In the genomic region with DNA sequence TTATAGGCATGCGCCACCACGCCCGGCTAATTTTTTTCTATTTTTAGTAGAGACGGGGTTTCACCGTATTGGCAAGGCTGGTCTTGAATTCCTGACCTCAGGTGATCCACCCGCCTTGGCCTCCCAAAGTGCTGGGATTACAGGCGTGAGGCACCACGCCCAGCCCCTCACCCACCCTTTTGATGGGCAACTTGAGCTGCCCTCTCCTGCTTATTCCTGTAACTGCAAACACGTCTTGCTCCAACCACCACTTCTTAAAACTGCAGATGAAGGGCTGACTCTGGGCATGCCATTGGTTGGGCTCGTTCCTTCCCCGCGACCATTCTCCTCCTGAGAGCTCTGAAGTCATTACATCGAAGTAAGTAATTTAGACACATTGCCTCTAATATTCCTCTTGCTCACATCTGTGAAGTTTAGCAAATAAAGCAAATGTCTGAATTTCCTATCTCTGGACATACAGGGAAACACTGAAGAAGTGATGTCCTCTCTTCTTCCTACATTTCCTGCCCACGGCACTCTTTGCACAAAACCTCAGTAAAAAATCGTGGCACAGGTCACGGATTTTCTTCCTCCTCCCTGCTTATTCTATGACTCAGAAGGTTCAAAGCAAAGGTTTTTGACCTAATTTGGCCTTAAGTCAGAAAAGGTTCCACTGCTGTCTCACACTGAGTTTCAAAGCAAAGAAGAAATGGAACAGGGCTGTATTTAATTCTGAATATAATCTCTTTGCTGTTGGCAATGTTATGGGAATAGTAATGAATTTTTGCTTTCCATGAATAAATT, we compare ENCODE assay signal across 13 cellular contexts.
DNase-seq lines count a peak whose midpoint lies in the region; ATAC-seq and TF ChIP-seq lines count a peak whose summit lies in the region.
"Had no signal": no experiment of that assay in that cellular context is flagged by ENCODE, and none has a peak within 500 bp of the region (broad histone marks: within the 10 kb centered on the region; RNA-seq: fewer than 3 reads in every experiment).

No MANE protein-coding gene starts in this region.

- H2AK5ac ChIP-seq in mesendoderm (ENCODE audit: low read length) = no peak overlapping the region

- peak; percentile 84 for ATAC-seq in PC-3
- ATAC-seq: naive thymus-derived CD4-positive, alpha-beta T cell; sciatic nerve had no signal

- no peaks in the 10 kb centered on the region for H3K27me3 Mint-ChIP-seq in mesothelial cell of epicardium (ENCODE audit: low read depth)
- no peaks in the 10 kb centered on the region for H3K27me3 Mint-ChIP-seq in activated CD4-positive, alpha-beta memory T cell treated with anti-CD3 and anti-CD28 coated beads, Interleukin-2, amount 10 ng/mL, durations not matched to agents 7 days and 5 days
- H3K27me3 Mint-ChIP-seq: CD4-positive, alpha-beta T cell; naive thymus-derived CD4-positive, alpha-beta T cell had no signal

- H3K4me1 ChIP-seq in PC-3 (ENCODE audit: insufficient read depth, low read length) (peaks cover 21% of the 10 kb centered on the region), mesendoderm (ENCODE audit: control insufficient read depth, low read depth, low read length) (no peaks in the 10 kb centered on the region)

- TF ChIP-seq CTCF in PC-3 (conservative IDR thresholded peaks at IDR 0.05; ENCODE audit: low read depth, low read length) = no peak
- no peak for TF ChIP-seq CTCF in choroid plexus epithelial cell (conservative IDR thresholded peaks at IDR 0.05; ENCODE audit: low read depth, low read length)
- no peak for TF ChIP-seq CTCF in mesothelial cell of epicardium (IDR thresholded peaks at IDR 0.05; ENCODE audit: unreplicated experiment)

- POLR2A ChIA-PET in PC-3 (lab: Charles Lee; ENCODE audit: unreplicated experiment) = no interaction called here
- POLR2A ChIA-PET in activated CD4-positive, alpha-beta memory T cell treated with anti-CD3 and anti-CD28 coated beads, Interleukin-2, amount 10 ng/mL, durations not matched to agents 7 days and 5 days (lab: Charles Lee) = no interaction called here

- no peak overlapping the region for H3K4me3 Mint-ChIP-seq in mesothelial cell of epicardium
- no peak overlapping the region for H3K4me3 Mint-ChIP-seq in activated CD4-positive, alpha-beta memory T cell treated with anti-CD3 and anti-CD28 coated beads, Interleukin-2, amount 10 ng/mL, durations not matched to agents 7 days and 5 days
- H3K4me3 Mint-ChIP-seq: activated naive CD4-positive, alpha-beta T cell treated with anti-CD3 and anti-CD28 coated beads for 36 hours; CD4-positive, alpha-beta T cell; naive thymus-derived CD4-positive, alpha-beta T cell had no signal

- H3K4me3 ChIP-seq in PC-3 (ENCODE audit: low read length) = peak overlapping the region; percentile 7; the same call in 1 of the 2 replicates
- no peak overlapping the region for H3K4me3 ChIP-seq in choroid plexus epithelial cell (ENCODE audit: low read depth, low read length)
- H3K4me3 ChIP-seq in mesendoderm (ENCODE audit: low read length) = no peak overlapping the region

- peak overlapping the region; percentile 68 for H3K4me2 ChIP-seq in PC-3 (ENCODE audit: low read length)
- H3K4me2 ChIP-seq in mesendoderm (ENCODE audit: low read length) = no peak overlapping the region

- no peak overlapping the region for H3K56ac ChIP-seq in mesendoderm (ENCODE audit: low read length)

- no peaks in the 10 kb centered on the region for H3K36me3 ChIP-seq in PC-3 (ENCODE audit: low read depth, low read length)
- no peaks in the 10 kb centered on the region for H3K36me3 ChIP-seq in mesendoderm (ENCODE audit: control insufficient read depth, insufficient read depth, low read length)

- no peak overlapping the region for H4K8ac ChIP-seq in mesendoderm (ENCODE audit: low read depth, low read length)

- CTCF ChIA-PET in PC-3 (lab: Charles Lee) = interaction anchor here (0.7 kb wide), 1 partner anchor 45 kb away, joined by 3 read pairs; no protein-coding TSS in a partner anchor
- CTCF ChIA-PET in activated CD4-positive, alpha-beta memory T cell treated with anti-CD3 and anti-CD28 coated beads, Interleukin-2, amount 10 ng/mL, durations not matched to agents 7 days and 5 days (lab: Charles Lee) = no interaction called here

- no CpG with 5 or more reads among the region's 16 CpGs for WGBS in mesendoderm (ENCODE audit: extremely low coverage, insufficient coverage, low lambda C conversion rate)

- H3K79me2 ChIP-seq in PC-3 (ENCODE audit: low read length) (no peaks in the 10 kb centered on the region), mesendoderm (ENCODE audit: control insufficient read depth, insufficient read depth, low read length) (no peaks in the 10 kb centered on the region)

- H3K27me3 ChIP-seq in PC-3 (ENCODE audit: low read length) (no peaks in the 10 kb centered on the region), mesendoderm (ENCODE audit: insufficient read depth, low read length, poor library complexity) (no peaks in the 10 kb centered on the region)

- no peak overlapping the region for H2BK5ac ChIP-seq in mesendoderm (ENCODE audit: low read length)

- H2BK15ac ChIP-seq in mesendoderm (replicated peaks; ENCODE audit: low read depth) = no peak overlapping the region

- H3K79me1 ChIP-seq in mesendoderm (ENCODE audit: low read length) = no peaks in the 10 kb centered on the region

- H3K27ac ChIP-seq in PC-3 (ENCODE audit: low read length) = peak overlapping the region; percentile 14
- no peak overlapping the region for H3K27ac ChIP-seq in mesendoderm (ENCODE audit: low read depth, low read length)

- no peaks in the 10 kb centered on the region for H3K36me3 Mint-ChIP-seq in mesothelial cell of epicardium
- no peaks in the 10 kb centered on the region for H3K36me3 Mint-ChIP-seq in activated CD4-positive, alpha-beta memory T cell treated with anti-CD3 and anti-CD28 coated beads, Interleukin-2, amount 10 ng/mL, durations not matched to agents 7 days and 5 days (ENCODE audit: low read depth)

- no peaks in the 10 kb centered on the region for H3K9me2 ChIP-seq in PC-3 (replicated peaks; ENCODE audit: low read length)

- no peaks in the 10 kb centered on the region for H3K9me3 ChIP-seq in PC-3 (ENCODE audit: low read length)

- DNase-seq in ELF-1 (ENCODE audit: low read depth, low spot score) (peak; percentile 80), PC-3 (peak; percentile 77), choroid plexus epithelial cell (ENCODE audit: low read depth) (peak; percentile 58), mesendoderm (peak; percentile 47), mesothelial cell of epicardium (ENCODE audit: low spot score in 2 of 2, unreplicated experiment in 2 of 2) (no peak), ACHN (no peak)
- no peak for DNase-seq in activated CD4-positive, CD25-positive, alpha-beta regulatory T cell (lab: John Stamatoyannopoulos, UW)
- DNase-seq in activated CD4-positive, alpha-beta memory T cell treated with anti-CD3 and anti-CD28 coated beads, Interleukin-2, amount 10 ng/mL, durations not matched to agents 7 days and 5 days = no peak
- DNase-seq: activated naive CD4-positive, alpha-beta T cell treated with anti-CD3 and anti-CD28 coated beads for 36 hours; CD4-positive, alpha-beta T cell; cortex of kidney; naive thymus-derived CD4-positive, alpha-beta T cell had no signal

- no peaks in the 10 kb centered on the region for H3F3A ChIP-seq in PC-3 (ENCODE audit: low read length, unreplicated experiment)

- BruUV-seq in PC-3 (replicated peaks; lab: Mats Ljungman, UMichigan) = no TSS peak

- no peak overlapping the region for H3K4ac ChIP-seq in mesendoderm (ENCODE audit: low read depth, low read length)

- H4K5ac ChIP-seq in mesendoderm (ENCODE audit: low read length) = no peak overlapping the region

- H4K20me1 ChIP-seq in PC-3 (ENCODE audit: low read length) = no peaks in the 10 kb centered on the region

- no peak overlapping the region for H2AFZ ChIP-seq in PC-3 (ENCODE audit: low read length)

- no peak overlapping the region for H3K9ac ChIP-seq in PC-3 (ENCODE audit: low read length)
- H3K9ac ChIP-seq in mesendoderm (ENCODE audit: low read length) = no peak overlapping the region

- no peaks in the 10 kb centered on the region for H3K9me3 Mint-ChIP-seq in mesothelial cell of epicardium
- no peaks in the 10 kb centered on the region for H3K9me3 Mint-ChIP-seq in activated CD4-positive, alpha-beta memory T cell treated with anti-CD3 and anti-CD28 coated beads, Interleukin-2, amount 10 ng/mL, durations not matched to agents 7 days and 5 days
- H3K9me3 Mint-ChIP-seq: activated naive CD4-positive, alpha-beta T cell treated with anti-CD3 and anti-CD28 coated beads for 36 hours; CD4-positive, alpha-beta T cell had no signal

- intact Hi-C loops in PC-3 (cut with micrococcal nuclease) = no loop called here

- no peak overlapping the region for H2BK120ac ChIP-seq in mesendoderm (ENCODE audit: low read depth, low read length)

- no peak overlapping the region for H3K23ac ChIP-seq in mesendoderm (ENCODE audit: low read length)

- H3K27ac Mint-ChIP-seq in mesothelial cell of epicardium = no peak overlapping the region
- no peak overlapping the region for H3K27ac Mint-ChIP-seq in activated CD4-positive, alpha-beta memory T cell treated with anti-CD3 and anti-CD28 coated beads, Interleukin-2, amount 10 ng/mL, durations not matched to agents 7 days and 5 days
- H3K27ac Mint-ChIP-seq: activated naive CD4-positive, alpha-beta T cell treated with anti-CD3 and anti-CD28 coated beads for 36 hours; CD4-positive, alpha-beta T cell had no signal

- H3K4me1 Mint-ChIP-seq in mesothelial cell of epicardium = peaks cover 4% of the 10 kb centered on the region
- H3K4me1 Mint-ChIP-seq in activated CD4-positive, alpha-beta memory T cell treated with anti-CD3 and anti-CD28 coated beads, Interleukin-2, amount 10 ng/mL, durations not matched to agents 7 days and 5 days = peaks cover 8% of the 10 kb centered on the region

- in situ Hi-C loops in ACHN (cut with HindIII; ENCODE audit: low pct_ligation_motif_present, low pct_unique_long_range_greater_than_20kb, low sequenced_read_pairs) = no loop called here

- no peak overlapping the region for H3K18ac ChIP-seq in mesendoderm (ENCODE audit: low read length)

Comparison
In these comparisons a context has a peak if more than half of its experiments do, and no peak if none do; other contexts are left out.
1. DNase-seq: peak in ELF-1 (single experiment), PC-3 (single experiment), choroid plexus epithelial cell (single experiment) and mesendoderm (single experiment); none in activated CD4-positive, CD25-positive, alpha-beta regulatory T cell (0 of 4), mesothelial cell of epicardium (0 of 2), ACHN (single experiment) and activated CD4-positive, alpha-beta memory T cell treated with anti-CD3 and anti-CD28 coated beads, Interleukin-2, amount 10 ng/mL, durations not matched to agents 7 days and 5 days (single experiment).